ENCODE assay signal across 8 cellular contexts in the genomic region with DNA sequence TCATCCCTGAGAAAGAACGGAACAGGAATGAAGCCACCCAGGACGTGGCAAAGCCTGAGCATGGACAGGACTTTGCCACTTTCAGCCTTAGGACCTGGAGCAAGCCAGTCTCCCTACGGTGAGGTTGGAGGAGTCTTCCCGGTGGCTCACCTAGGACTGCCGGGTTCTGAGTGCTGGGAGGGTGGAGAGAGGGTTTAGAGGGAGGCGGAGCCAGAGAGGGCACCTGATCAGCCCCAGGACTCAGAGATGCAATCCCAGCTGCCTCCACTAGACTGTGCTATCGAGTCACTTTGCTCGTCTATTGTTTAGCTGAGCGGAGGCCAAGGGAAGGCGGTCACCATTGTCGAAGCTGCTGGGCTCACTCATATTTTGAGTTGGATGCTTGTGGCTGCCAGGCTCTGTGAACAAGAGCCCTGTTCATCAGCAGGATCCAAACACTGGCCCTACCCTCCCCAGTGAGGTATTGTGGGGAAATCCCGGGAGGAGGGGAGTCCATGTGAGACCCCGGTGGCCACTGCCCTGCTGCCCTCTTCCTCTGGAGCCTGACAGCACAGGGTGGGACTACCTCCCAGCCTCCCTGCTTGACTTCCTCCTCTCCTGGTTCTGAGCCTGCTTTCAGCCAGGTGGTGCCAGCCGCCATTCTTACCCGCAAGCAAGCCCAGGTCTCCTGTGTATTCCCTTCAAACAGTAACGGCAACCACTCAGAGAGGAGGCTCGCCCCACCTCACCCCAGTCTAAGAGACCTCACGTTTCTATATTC. TPM values are rescaled to one million over a fixed set of nuclear protein-coding genes. Genes with fewer than 3 reads are reported as not detected.
A peak's percentile ranks its signal among the peaks of the same experiment; 100 is the strongest.
DNase-seq lines count a peak whose midpoint lies in the region; ATAC-seq and TF ChIP-seq lines count a peak whose summit lies in the region.

No MANE protein-coding gene starts in this region.

- H3K9ac ChIP-seq in colonic mucosa (ENCODE audit: low read depth in 2 of 2, low read length in 2 of 2), result no peak overlapping the region
- no peak overlapping the region for H3K9ac ChIP-seq in liver (ENCODE audit: low read depth in 1 of 2, low read length in 2 of 2)

- intact Hi-C loops in colonic mucosa (cut with DNase I), result loop anchor here (10.0 kb wide), 1 partner anchor 65 kb away; no protein-coding TSS in a partner anchor

- WGBS in liver, result 45% methylated on average over 18 of the region's 18 CpGs

- DNase-seq in H7 (peak; percentile 98), NCI-H226 (peak; percentile 72), colonic mucosa (peak; percentile 95)
- peak; percentile 15 for DNase-seq in activated CD4-positive, alpha-beta T cell treated with anti-CD3 and anti-CD28 coated beads for 1 hour
- peak; percentile 67 to 79 for DNase-seq in stimulated activated CD4-positive, alpha-beta T cell treated with anti-CD3 and anti-CD28 coated beads, Interleukin-4, amount 100 ng/mL, for 48 hours (ENCODE audit: low read depth in 2 of 2)

- peak; percentile 61 to 73 for TF ChIP-seq RAD21 in liver (IDR thresholded peaks at IDR 0.05)

- H3K4me1 ChIP-seq in colonic mucosa, result no peaks in the 10 kb centered on the region
- H3K4me1 ChIP-seq in liver (ENCODE audit: control insufficient read depth in 4 of 4, insufficient read depth in 4 of 4, low read length in 3 of 4), result no peaks in the 10 kb centered on the region

- H3K27ac ChIP-seq in C4-2B (no peak overlapping the region), colonic mucosa (no peak overlapping the region), liver (ENCODE audit: low read depth in 1 of 2, low read length in 2 of 2) (no peak overlapping the region)

- H3K9me3 ChIP-seq in colonic mucosa, result no peaks in the 10 kb centered on the region
- H3K9me3 ChIP-seq in liver (ENCODE audit: control insufficient read depth in 4 of 4, low read length in 3 of 4), result no peaks in the 10 kb centered on the region

- H3K27me3 ChIP-seq in H7 (ENCODE audit: control insufficient read depth, insufficient read depth, low read length), result no peaks in the 10 kb centered on the region; the same call in 1 of the 2 replicates
- H3K27me3 ChIP-seq in colonic mucosa, result peaks cover 3% of the 10 kb centered on the region
- peaks cover 0 to 13% (median 0%) of the 10 kb centered on the region in 4 donors for H3K27me3 ChIP-seq in liver (ENCODE audit: control insufficient read depth in 4 of 4, insufficient read depth in 4 of 4, low read length in 3 of 4)

- TF ChIP-seq CTCF in C4-2B (conservative IDR thresholded peaks at IDR 0.05) (peak; percentile 95), colonic mucosa (IDR thresholded peaks at IDR 0.05) (peak; percentile 82), liver (IDR thresholded peaks at IDR 0.05; ENCODE audit: low read depth, low read length, missing input control) (peak; percentile 63)

- ATAC-seq in GM18873 (IDR thresholded peaks at IDR 0.05; ENCODE audit: low FRiP score, unreplicated experiment), result no peak

- H3K4me3 ChIP-seq in H7 (ENCODE audit: insufficient read depth, low read depth, low read length), result no peak overlapping the region
- no peak overlapping the region for H3K4me3 ChIP-seq in colonic mucosa
- no peak overlapping the region for H3K4me3 ChIP-seq in liver (ENCODE audit: low read depth in 1 of 3, low read length in 3 of 3)

- no peaks in the 10 kb centered on the region for H3K36me3 ChIP-seq in H7 (replicated peaks; ENCODE audit: control insufficient read depth, insufficient read depth, low read length)
- no peaks in the 10 kb centered on the region for H3K36me3 ChIP-seq in colonic mucosa
- H3K36me3 ChIP-seq in liver (ENCODE audit: control insufficient read depth in 4 of 4, insufficient read depth in 3 of 4, low read depth in 1 of 4, low read length in 3 of 4), result no peaks in the 10 kb centered on the region

TF ChIP-seq in liver, 16 proteins besides CTCF, POLR2A, EP300 and RAD21:
- no peak for TF ChIP-seq JUND (IDR thresholded peaks at IDR 0.05)
- TF ChIP-seq RXRA (IDR thresholded peaks at IDR 0.05), result no peak
- no peak for TF ChIP-seq TAF1 (conservative IDR thresholded peaks at IDR 0.05)
- no peak for TF ChIP-seq YY1 (IDR thresholded peaks at IDR 0.05)
- TF ChIP-seq NR2F2 (IDR thresholded peaks at IDR 0.05), result no peak
- TF ChIP-seq SP1 (IDR thresholded peaks at IDR 0.05), result no peak
- TF ChIP-seq HNF4A (conservative IDR thresholded peaks at IDR 0.05), result no peak
- TF ChIP-seq, protein P1, sequence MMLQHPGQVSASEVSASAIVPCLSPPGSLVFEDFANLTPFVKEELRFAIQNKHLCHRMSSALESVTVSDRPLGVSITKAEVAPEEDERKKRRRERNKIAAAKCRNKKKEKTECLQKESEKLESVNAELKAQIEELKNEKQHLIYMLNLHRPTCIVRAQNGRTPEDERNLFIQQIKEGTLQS (IDR thresholded peaks at IDR 0.05), result no peak
- TF ChIP-seq HNF4G (IDR thresholded peaks at IDR 0.05), result no peak
- no peak for TF ChIP-seq FOXA2 (IDR thresholded peaks at IDR 0.05)
- TF ChIP-seq, protein P2, sequence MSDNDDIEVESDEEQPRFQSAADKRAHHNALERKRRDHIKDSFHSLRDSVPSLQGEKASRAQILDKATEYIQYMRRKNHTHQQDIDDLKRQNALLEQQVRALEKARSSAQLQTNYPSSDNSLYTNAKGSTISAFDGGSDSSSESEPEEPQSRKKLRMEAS (IDR thresholded peaks at IDR 0.05), result no peak
- TF ChIP-seq, protein P3, sequence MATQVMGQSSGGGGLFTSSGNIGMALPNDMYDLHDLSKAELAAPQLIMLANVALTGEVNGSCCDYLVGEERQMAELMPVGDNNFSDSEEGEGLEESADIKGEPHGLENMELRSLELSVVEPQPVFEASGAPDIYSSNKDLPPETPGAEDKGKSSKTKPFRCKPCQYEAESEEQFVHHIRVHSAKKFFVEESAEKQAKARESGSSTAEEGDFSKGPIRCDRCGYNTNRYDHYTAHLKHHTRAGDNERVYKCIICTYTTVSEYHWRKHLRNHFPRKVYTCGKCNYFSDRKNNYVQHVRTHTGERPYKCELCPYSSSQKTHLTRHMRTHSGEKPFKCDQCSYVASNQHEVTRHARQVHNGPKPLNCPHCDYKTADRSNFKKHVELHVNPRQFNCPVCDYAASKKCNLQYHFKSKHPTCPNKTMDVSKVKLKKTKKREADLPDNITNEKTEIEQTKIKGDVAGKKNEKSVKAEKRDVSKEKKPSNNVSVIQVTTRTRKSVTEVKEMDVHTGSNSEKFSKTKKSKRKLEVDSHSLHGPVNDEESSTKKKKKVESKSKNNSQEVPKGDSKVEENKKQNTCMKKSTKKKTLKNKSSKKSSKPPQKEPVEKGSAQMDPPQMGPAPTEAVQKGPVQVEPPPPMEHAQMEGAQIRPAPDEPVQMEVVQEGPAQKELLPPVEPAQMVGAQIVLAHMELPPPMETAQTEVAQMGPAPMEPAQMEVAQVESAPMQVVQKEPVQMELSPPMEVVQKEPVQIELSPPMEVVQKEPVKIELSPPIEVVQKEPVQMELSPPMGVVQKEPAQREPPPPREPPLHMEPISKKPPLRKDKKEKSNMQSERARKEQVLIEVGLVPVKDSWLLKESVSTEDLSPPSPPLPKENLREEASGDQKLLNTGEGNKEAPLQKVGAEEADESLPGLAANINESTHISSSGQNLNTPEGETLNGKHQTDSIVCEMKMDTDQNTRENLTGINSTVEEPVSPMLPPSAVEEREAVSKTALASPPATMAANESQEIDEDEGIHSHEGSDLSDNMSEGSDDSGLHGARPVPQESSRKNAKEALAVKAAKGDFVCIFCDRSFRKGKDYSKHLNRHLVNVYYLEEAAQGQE (IDR thresholded peaks at IDR 0.05), result no peak
- TF ChIP-seq EGR1 (IDR thresholded peaks at IDR 0.05; ENCODE audit: low read depth in 2 of 2), result no peak

RNA-seq across cellular contexts. Expression of a gene that starts 7.0 kb away (rescaled TPM):
- total RNA-seq in H7 (2014; rRNA removed; shearing (Covaris generic)), result not detected in 2 replicates
- total RNA-seq in colonic mucosa (not detected), liver (not detected)
- polyA plus RNA-seq in liver, result not detected

RNA-seq across cellular contexts. Expression of a gene that starts 7.8 kb away (rescaled TPM):
- not detected in 2 replicates for total RNA-seq in H7 (2014; rRNA removed; shearing (Covaris generic))
- not detected for total RNA-seq in colonic mucosa
- total RNA-seq in liver, result not detected
- not detected for polyA plus RNA-seq in liver

RNA-seq across cellular contexts. Expression of a gene that starts 32.9 kb away (rescaled TPM):
- total RNA-seq in H7 (2014; rRNA removed; shearing (Covaris generic)), result not detected in 2 replicates
- total RNA-seq in colonic mucosa, result not detected
- total RNA-seq in liver, result not detected
- not detected for polyA plus RNA-seq in liver

RNA-seq across cellular contexts. Expression of a gene that starts 44.7 kb away (rescaled TPM):
- 0.07 TPM in 1 of 2 replicates, not detected in the other for total RNA-seq in H7 (2014; rRNA removed; shearing (Covaris generic))
- total RNA-seq in colonic mucosa, result 1 to 10 TPM in 1 of 2 donors, not detected in 1; 1.2 TPM
- total RNA-seq in liver, result not detected
- under 1 TPM in 1 of 2 donors, not detected in 1; 0.15 TPM for polyA plus RNA-seq in liver

RNA-seq across cellular contexts. Expression of a gene that starts 51.6 kb away (rescaled TPM):
- total RNA-seq in H7 (2014; rRNA removed; shearing (Covaris generic)), result 44.9 and 116 TPM in 2 replicates
- total RNA-seq in colonic mucosa (1,000 to 10,000 TPM; 2,159 to 2,203 TPM), liver (1 to 10 TPM; 3.1 to 3.4 TPM)
- 1 to 10 TPM; 3.8 to 5.8 TPM for polyA plus RNA-seq in liver

Comparison
In these comparisons a context has a peak if more than half of its experiments do, and no peak if none do; other contexts are left out.
1. DNase-seq: peak in every context shown above with its lines; median percentile 98 in H7; 95 in colonic mucosa; 73 in stimulated activated CD4-positive, alpha-beta T cell treated with anti-CD3 and anti-CD28 coated beads, Interleukin-4, amount 100 ng/mL, for 48 hours; 72 in NCI-H226; 15 in activated CD4-positive, alpha-beta T cell treated with anti-CD3 and anti-CD28 coated beads for 1 hour.